Comparison of ENCODE assay signal across 18 cellular contexts in the genomic region with DNA sequence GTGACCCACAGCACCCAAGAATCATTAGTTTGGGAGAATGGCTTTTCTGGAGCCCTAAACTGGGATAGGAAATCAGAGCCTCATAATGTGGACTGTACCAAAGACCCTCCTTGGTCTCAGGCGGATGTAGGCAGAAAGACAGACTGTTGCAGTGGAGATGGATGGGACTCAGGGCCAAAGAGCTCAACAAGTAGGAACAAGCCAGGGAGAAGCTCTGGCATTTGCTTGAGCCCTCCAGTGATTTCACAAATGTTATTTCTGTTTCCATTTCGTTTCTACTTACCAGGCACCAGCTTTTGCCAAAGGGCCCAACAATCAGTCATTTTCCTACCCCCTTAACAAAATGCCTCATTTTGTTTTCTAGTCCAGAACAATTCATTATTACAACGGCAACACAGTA.
DNase-seq lines count a peak whose midpoint lies in the region; ATAC-seq, FAIRE-seq and TF ChIP-seq lines count a peak whose summit lies in the region.
"Had no signal": no experiment of that assay in that cellular context is flagged by ENCODE, and none has a peak within 500 bp of the region (broad histone marks: within the 10 kb centered on the region; RNA-seq: fewer than 3 reads in every experiment).

No MANE protein-coding gene starts in this region.

- peak overlapping the region; percentile 37 for H2AFZ ChIP-seq in osteoblast (ENCODE audit: low read length)
- H2AFZ ChIP-seq: PC-9 had no signal

- POLR2A ChIA-PET in RWPE1 (lab: Yijun Ruan, JAX; ENCODE audit: low non-redundant PET): no interaction called here
- POLR2A ChIA-PET in naive thymus-derived CD8-positive, alpha-beta T cell (lab: Charles Lee): no interaction called here

- no peak for ATAC-seq in naive thymus-derived CD8-positive, alpha-beta T cell
- no peak for ATAC-seq in HG03457 (IDR thresholded peaks at IDR 0.05; ENCODE audit: unreplicated experiment)

- H3K27me3 Mint-ChIP-seq in naive thymus-derived CD8-positive, alpha-beta T cell: peaks cover 6 to 36% (median 18%) of the 10 kb centered on the region in 5 donors

- H3K27ac ChIP-seq in RWPE1 (no peak overlapping the region), osteoblast (ENCODE audit: low read depth, low read length) (no peak overlapping the region), vagina (peak overlapping the region; percentile 8)
- H3K27ac ChIP-seq: BLaER1 treated with 17β-estradiol and CSF1 and Interleukin-3, amounts not matched to agents 10 nM and 100 nM; PC-9; SJCRH30 had no signal

- no peak overlapping the region for H3K4me3 ChIP-seq in bronchial epithelial cell (ENCODE audit: low read depth, low read length)
- no peak overlapping the region for H3K4me3 ChIP-seq in osteoblast (ENCODE audit: insufficient read depth, low read length)
- no peak overlapping the region for H3K4me3 ChIP-seq in vagina
- H3K4me3 ChIP-seq: BLaER1 treated with 17β-estradiol and CSF1 and Interleukin-3, amounts not matched to agents 10 nM and 100 nM; PC-9; SJCRH30 had no signal

- H3K4me1 ChIP-seq in osteoblast (ENCODE audit: insufficient read depth, low read length) (peaks cover 8% of the 10 kb centered on the region), vagina (peaks cover 9% of the 10 kb centered on the region)
- H3K4me1 ChIP-seq: SJCRH30 had no signal

- TF ChIP-seq CTCF in RWPE1 (conservative IDR thresholded peaks at IDR 0.05; ENCODE audit: low read depth) (no peak), bronchial epithelial cell (IDR thresholded peaks at IDR 0.05; ENCODE audit: insufficient read depth, low read length, severe bottlenecking) (no peak), osteoblast (IDR thresholded peaks at IDR 0.05; ENCODE audit: extremely low read depth, low read depth, low read length) (no peak), vagina (IDR thresholded peaks at IDR 0.05) (no peak)

- intact Hi-C loops in vagina (cut with DNase I): no loop called here

- H3K27me3 ChIP-seq in bronchial epithelial cell (ENCODE audit: control insufficient read depth, insufficient read depth, low read length) (no peaks in the 10 kb centered on the region), osteoblast (ENCODE audit: insufficient read depth, low read length) (no peaks in the 10 kb centered on the region), vagina (no peaks in the 10 kb centered on the region)
- H3K27me3 ChIP-seq: SJCRH30 had no signal

- no peaks in the 10 kb centered on the region for H3K9me3 ChIP-seq in osteoblast (ENCODE audit: low read depth, low read length)
- no peaks in the 10 kb centered on the region for H3K9me3 ChIP-seq in vagina
- H3K9me3 ChIP-seq: BLaER1 treated with 17β-estradiol and CSF1 and Interleukin-3, amounts not matched to agents 10 nM and 100 nM; SJCRH30 had no signal

- H4K20me1 ChIP-seq in osteoblast (ENCODE audit: insufficient read depth, low read length): peaks cover 2% of the 10 kb centered on the region
- H4K20me1 ChIP-seq: BLaER1 treated with 17β-estradiol and CSF1 and Interleukin-3, amounts not matched to agents 10 nM and 100 nM had no signal

- H3K36me3 ChIP-seq in bronchial epithelial cell (ENCODE audit: control insufficient read depth, insufficient read depth, low read length): no peaks in the 10 kb centered on the region
- no peaks in the 10 kb centered on the region for H3K36me3 ChIP-seq in osteoblast (ENCODE audit: insufficient read depth, low read length)
- no peaks in the 10 kb centered on the region for H3K36me3 ChIP-seq in vagina
- H3K36me3 ChIP-seq: BLaER1 treated with 17β-estradiol and CSF1 and Interleukin-3, amounts not matched to agents 10 nM and 100 nM; SJCRH30 had no signal

- H3K36me3 Mint-ChIP-seq in naive thymus-derived CD8-positive, alpha-beta T cell: no peaks in the 10 kb centered on the region
- H3K36me3 Mint-ChIP-seq: CD8-positive, alpha-beta memory T cell had no signal

- H3K79me2 ChIP-seq in osteoblast (ENCODE audit: insufficient read depth, low read length): no peaks in the 10 kb centered on the region

- CTCF ChIA-PET in RWPE1 (lab: Yijun Ruan, JAX): no interaction called here

- H3K27ac Mint-ChIP-seq in naive thymus-derived CD8-positive, alpha-beta T cell: no peak overlapping the region
- H3K27ac Mint-ChIP-seq: CD8-positive, alpha-beta memory T cell; HFFc6 had no signal

- peak; percentile 18 for DNase-seq in RWPE1 (ENCODE audit: low spot score)
- DNase-seq in bronchial epithelial cell (ENCODE audit: low read depth): peak; percentile 42
- no peak for DNase-seq in osteoblast (ENCODE audit: insufficient read length, low spot score, missing footprints)
- no peak for DNase-seq in vagina (ENCODE audit: extremely low spot score in 2 of 2)
- no peak for DNase-seq in naive thymus-derived CD8-positive, alpha-beta T cell
- no peak for DNase-seq in DMS 273 (lab: John Stamatoyannopoulos, UW; ENCODE audit: unreplicated experiment)
- DNase-seq: CD8-positive, alpha-beta memory T cell; DMS79 treated with DMSO at 0.1 percent for 48 hours; HFFc6; KG1; MV-4-11; NCI-H1694 treated with DMSO at 0.1 percent for 48 hours; NCI-H510A treated with DMSO at 0.1 percent for 48 hours; NCI-H774; PC-9; SJCRH30 had no signal

- H3K4me2 ChIP-seq in osteoblast (ENCODE audit: insufficient read depth, low read length): no peak overlapping the region
- H3K4me2 ChIP-seq: PC-9 had no signal

- TF ChIP-seq POLR2A in vagina (IDR thresholded peaks at IDR 0.05): no peak

- no peak for FAIRE-seq in bronchial epithelial cell (lab: Jason Lieb, UNC)

- H3K4me3 Mint-ChIP-seq in naive thymus-derived CD8-positive, alpha-beta T cell: no peak overlapping the region
- H3K4me3 Mint-ChIP-seq: CD8-positive, alpha-beta memory T cell; HFFc6 had no signal

- H3K9me3 Mint-ChIP-seq in naive thymus-derived CD8-positive, alpha-beta T cell: peaks cover 0 to 11% (median 0%) of the 10 kb centered on the region in 9 donors
- H3K9me3 Mint-ChIP-seq: HFFc6 had no signal

- no peaks in the 10 kb centered on the region for H3K4me1 Mint-ChIP-seq in naive thymus-derived CD8-positive, alpha-beta T cell
- H3K4me1 Mint-ChIP-seq: CD8-positive, alpha-beta memory T cell had no signal

Comparison
In these comparisons a context has a peak if more than half of its experiments do, and no peak if none do; other contexts are left out.
1. DNase-seq: peak in RWPE1 (single experiment) and bronchial epithelial cell (single experiment); none in osteoblast (single experiment), vagina (0 of 2), naive thymus-derived CD8-positive, alpha-beta T cell (0 of 10) and DMS 273 (single experiment).